18 cellular contexts compared by ENCODE assay signal in genomic region chr12:77102691-77103090, GRCh38. TPM values are rescaled to one million over a fixed set of nuclear protein-coding genes. Genes with fewer than 3 reads are reported as not detected.
A peak's percentile ranks its signal among the peaks of the same experiment; 100 is the strongest.
DNase-seq lines count a peak whose midpoint lies in the region; ATAC-seq, FAIRE-seq and TF ChIP-seq lines count a peak whose summit lies in the region.
"Had no signal": no experiment of that assay in that cellular context is flagged by ENCODE, and none has a peak within 500 bp of the region (broad histone marks: within the 10 kb centered on the region; RNA-seq: fewer than 3 reads in every experiment).

No MANE protein-coding gene starts in this region.

- DNase-seq in H4 (ENCODE audit: low spot score): peak; percentile 14
- DNase-seq in RWPE1 (ENCODE audit: low spot score): peak; percentile 28
- peak; percentile 71 for DNase-seq in endothelial cell of umbilical vein (ENCODE audit: low read depth, low spot score)
- DNase-seq in DMS 273 treated with DMSO at 0.1 percent for 48 hours (lab: John Stamatoyannopoulos, UW): no peak
- no peak for DNase-seq in activated CD8-positive, alpha-beta T cell treated with anti-CD3 and anti-CD28 coated beads, Interleukin-2, amount 10 ng/mL, durations not matched to agents 7 days and 5 days
- DNase-seq: activated CD8-positive, alpha-beta memory T cell treated with anti-CD3 and anti-CD28 coated beads for 24 hours; CD8-positive, alpha-beta T cell; hypothalamus; KG1; lower lobe of right lung; NCI-H526 treated with DMSO at 0.1 percent for 48 hours; stimulated activated naive CD8-positive, alpha-beta T cell treated with anti-CD3 and anti-CD28 coated beads, Interleukin-15, Interleukin-2, amounts not matched to agents 100 U/mL and 50 U/mL, for 24 hours had no signal

- dilution Hi-C loops in endothelial cell of umbilical vein (cut with MboI; ENCODE audit: extremely low pct_ligation_motif_present, low sequenced_read_pairs): no loop called here

- peak overlapping the region; percentile 60 for H2AFZ ChIP-seq in endothelial cell of umbilical vein (ENCODE audit: low read depth, low read length)

- H3K4me2 ChIP-seq in endothelial cell of umbilical vein (ENCODE audit: insufficient read depth, low read length) (peak overlapping the region; percentile 63), skeletal muscle satellite cell (ENCODE audit: low read length) (peak overlapping the region; percentile 29)

- H3K27ac Mint-ChIP-seq in activated CD8-positive, alpha-beta T cell treated with anti-CD3 and anti-CD28 coated beads, Interleukin-2, amount 10 ng/mL, durations not matched to agents 7 days and 5 days: no peak overlapping the region
- H3K27ac Mint-ChIP-seq: CD8-positive, alpha-beta T cell had no signal

- peak; percentile 75 for FAIRE-seq in endothelial cell of umbilical vein (lab: Jason Lieb, UNC)
- FAIRE-seq: endometrium, GM18507 had no signal

- no peaks in the 10 kb centered on the region for H3K36me3 ChIP-seq in endothelial cell of umbilical vein (ENCODE audit: control insufficient read depth in 2 of 2, extremely low read depth in 1 of 2, insufficient read depth in 2 of 2, low read length in 2 of 2)
- H3K36me3 ChIP-seq in skeletal muscle satellite cell (ENCODE audit: insufficient read depth, low read length): no peaks in the 10 kb centered on the region
- H3K36me3 ChIP-seq: lower lobe of right lung had no signal

- H3K4me3 Mint-ChIP-seq in activated CD8-positive, alpha-beta T cell treated with anti-CD3 and anti-CD28 coated beads, Interleukin-2, amount 10 ng/mL, durations not matched to agents 7 days and 5 days: no peak overlapping the region
- H3K4me3 Mint-ChIP-seq: CD8-positive, alpha-beta T cell; neural crest cell had no signal

- peak overlapping the region; percentile 47 for H3K9ac ChIP-seq in endothelial cell of umbilical vein (replicated peaks; ENCODE audit: extremely low read depth, insufficient read depth, low read length)
- H3K9ac ChIP-seq in skeletal muscle satellite cell (ENCODE audit: low read depth, low read length): no peak overlapping the region

- no peaks in the 10 kb centered on the region for H3K27me3 ChIP-seq in endothelial cell of umbilical vein (ENCODE audit: control insufficient read depth in 2 of 2, insufficient read depth in 2 of 2, low read length in 2 of 2)
- no peaks in the 10 kb centered on the region for H3K27me3 ChIP-seq in skeletal muscle satellite cell (ENCODE audit: control insufficient read depth, insufficient read depth, low read length)

- ATAC-seq in HG03571 (IDR thresholded peaks at IDR 0.05; ENCODE audit: unreplicated experiment): no peak
- no peak for ATAC-seq in activated CD8-positive, alpha-beta T cell treated with anti-CD3 and anti-CD28 coated beads, Interleukin-2, amount 10 ng/mL, durations not matched to agents 7 days and 5 days
- ATAC-seq: CD8-positive, alpha-beta T cell; lower lobe of right lung; Right ventricle myocardium inferior; stimulated activated naive CD8-positive, alpha-beta T cell treated with anti-CD3 and anti-CD28 coated beads, Interleukin-15, Interleukin-2, amounts not matched to agents 100 U/mL and 50 U/mL, for 24 hours had no signal

- no TSS peak for BruUV-seq in endothelial cell of umbilical vein (replicated peaks; lab: Mats Ljungman, UMichigan)

- no peaks in the 10 kb centered on the region for H3K79me2 ChIP-seq in endothelial cell of umbilical vein (ENCODE audit: control insufficient read depth, insufficient read depth, low read length)

- H3K4me1 ChIP-seq in endothelial cell of umbilical vein (ENCODE audit: control insufficient read depth, extremely low read depth, insufficient read depth, low read length): peaks cover 34% of the 10 kb centered on the region
- H3K4me1 ChIP-seq in skeletal muscle satellite cell (ENCODE audit: control insufficient read depth, insufficient read depth, low read length): peaks cover 30% of the 10 kb centered on the region
- H3K4me1 ChIP-seq: lower lobe of right lung had no signal

- H3K4me3 ChIP-seq in endothelial cell of umbilical vein (replicated peaks in 1 of 3; ENCODE audit: insufficient read depth in 1 of 3, low read depth in 1 of 3, low read length in 3 of 3): no peak overlapping the region
- H3K4me3 ChIP-seq in skeletal muscle satellite cell (ENCODE audit: low read length): no peak overlapping the region
- H3K4me3 ChIP-seq: lower lobe of right lung had no signal

- H3K9me1 ChIP-seq in endothelial cell of umbilical vein (replicated peaks; ENCODE audit: control insufficient read depth, extremely low read depth, insufficient read depth, low read length): no peaks in the 10 kb centered on the region

- intact Hi-C loops in endothelial cell of umbilical vein (cut with micrococcal nuclease): loop anchor here (1.0 to 2.0 kb wide), 2 partner anchors 18 to 38 kb away; partner anchors contain the start of gene E2F7

- no peak for TF ChIP-seq CTCF in RWPE1 (conservative IDR thresholded peaks at IDR 0.05; ENCODE audit: low read depth)
- TF ChIP-seq CTCF in endothelial cell of umbilical vein (IDR thresholded peaks at IDR 0.05; ENCODE audit: extremely low read depth in 1 of 2, insufficient read depth in 1 of 2, low read depth in 1 of 2, low read length in 2 of 2): no peak

- no peaks in the 10 kb centered on the region for H3K36me3 Mint-ChIP-seq in activated CD8-positive, alpha-beta T cell treated with anti-CD3 and anti-CD28 coated beads, Interleukin-2, amount 10 ng/mL, durations not matched to agents 7 days and 5 days (ENCODE audit: low read depth)
- H3K36me3 Mint-ChIP-seq: CD8-positive, alpha-beta T cell had no signal

- H3K27ac ChIP-seq in RWPE1 (no peak overlapping the region), endothelial cell of umbilical vein (ENCODE audit: insufficient read depth, low read depth, low read length) (peak overlapping the region; percentile 67)
- H3K27ac ChIP-seq: lower lobe of right lung had no signal

- CTCF ChIA-PET in RWPE1 (lab: Yijun Ruan, JAX) (interaction anchor here (0.6 kb wide), 1 partner anchor 50 kb away, joined by 3 read pairs; no protein-coding TSS in a partner anchor), endothelial cell of umbilical vein (lab: Charles Lee) (interaction anchor here (0.5 to 1.1 kb wide), 7 partner anchors 16 to 754 kb away, joined by 3 to 4 read pairs (median 3); no protein-coding TSS in a partner anchor)
- CTCF ChIA-PET in activated CD8-positive, alpha-beta T cell treated with anti-CD3 and anti-CD28 coated beads, Interleukin-2, amount 10 ng/mL, durations not matched to agents 7 days and 5 days (lab: Charles Lee): no interaction called here

- POLR2A ChIA-PET in RWPE1 (lab: Yijun Ruan, JAX; ENCODE audit: low non-redundant PET) (no interaction called here), endothelial cell of umbilical vein (lab: Charles Lee) (interaction anchor here (1.1 kb wide), 1 partner anchor 18 kb away, joined by 3 read pairs; no protein-coding TSS in a partner anchor)
- POLR2A ChIA-PET in activated CD8-positive, alpha-beta T cell treated with anti-CD3 and anti-CD28 coated beads, Interleukin-2, amount 10 ng/mL, durations not matched to agents 7 days and 5 days (lab: Charles Lee): no interaction called here

- H3K9me3 ChIP-seq in endothelial cell of umbilical vein (replicated peaks; ENCODE audit: control insufficient read depth, insufficient read depth, low read length): no peaks in the 10 kb centered on the region
- no peaks in the 10 kb centered on the region for H3K9me3 ChIP-seq in skeletal muscle satellite cell (replicated peaks; ENCODE audit: low read length)
- H3K9me3 ChIP-seq: lower lobe of right lung had no signal

- no peak for TF ChIP-seq POLR2A in endothelial cell of umbilical vein (IDR thresholded peaks at IDR 0.05; ENCODE audit: low read depth, low read length)

- H3K27me3 Mint-ChIP-seq in activated CD8-positive, alpha-beta T cell treated with anti-CD3 and anti-CD28 coated beads, Interleukin-2, amount 10 ng/mL, durations not matched to agents 7 days and 5 days (ENCODE audit: low read depth): peaks cover 3% of the 10 kb centered on the region

- H3K9me3 Mint-ChIP-seq in activated CD8-positive, alpha-beta T cell treated with anti-CD3 and anti-CD28 coated beads, Interleukin-2, amount 10 ng/mL, durations not matched to agents 7 days and 5 days (ENCODE audit: insufficient read depth): no peaks in the 10 kb centered on the region
- H3K9me3 Mint-ChIP-seq: CD8-positive, alpha-beta T cell; neural crest cell had no signal

- no peaks in the 10 kb centered on the region for H3K4me1 Mint-ChIP-seq in activated CD8-positive, alpha-beta T cell treated with anti-CD3 and anti-CD28 coated beads, Interleukin-2, amount 10 ng/mL, durations not matched to agents 7 days and 5 days (ENCODE audit: low read depth)

- H4K20me1 ChIP-seq in endothelial cell of umbilical vein (replicated peaks; ENCODE audit: control insufficient read depth, extremely low read depth, insufficient read depth, low read length): no peaks in the 10 kb centered on the region

TF ChIP-seq in endothelial cell of umbilical vein, 7 proteins besides CTCF, POLR2A, EP300 and RAD21 (continues in another document):
- peak; percentile 68 for TF ChIP-seq POLR2AphosphoS5 (IDR thresholded peaks at IDR 0.05; ENCODE audit: insufficient read depth, low read depth, low read length)
- TF ChIP-seq JUN (IDR thresholded peaks at IDR 0.05; ENCODE audit: borderline replicate concordance, insufficient read depth, insufficient read length, low read depth): peak; percentile 87
- TF ChIP-seq MYC (IDR thresholded peaks at IDR 0.05; ENCODE audit: low read depth, low read length): no peak
- peak; percentile 94 for TF ChIP-seq FOS (IDR thresholded peaks at IDR 0.05; ENCODE audit: borderline replicate concordance, insufficient read depth, low read length)
- no peak for TF ChIP-seq EZH2 (IDR thresholded peaks at IDR 0.05; ENCODE audit: borderline replicate concordance, low read depth, low read length, severe bottlenecking)
- peak; percentile 95 for TF ChIP-seq GATA2 (IDR thresholded peaks at IDR 0.05; ENCODE audit: insufficient read depth, insufficient read length, low read depth, low read length)

RNA-seq across cellular contexts. Expression of gene E2F7, which starts 37.3 kb away (rescaled TPM):
- total RNA-seq in H4 (2014; rRNA removed; shearing (Covaris generic)): 12.5 and 16.6 TPM in 2 replicates
- total RNA-seq in endothelial cell of umbilical vein: 19.8 and 24.4 TPM in 2 replicates
- 3.6 and 4.7 TPM in 2 replicates for polyA plus RNA-seq in endothelial cell of umbilical vein
- 5.2 and 6.3 TPM in 2 replicates for polyA plus RNA-seq in endothelial cell of umbilical vein (2011; cell fraction: cytosol; rRNA removed)
- polyA plus RNA-seq in endothelial cell of umbilical vein (2011; cell fraction: nucleus; rRNA removed): 18.7 and 23.5 TPM in 2 replicates
- 4.5 and 9.6 TPM in 2 replicates for polyA plus RNA-seq in endothelial cell of umbilical vein (2012)
- 7.0 and 7.9 TPM in 2 replicates for polyA minus RNA-seq in endothelial cell of umbilical vein
- polyA minus RNA-seq in endothelial cell of umbilical vein (2011; cell fraction: cytosol; rRNA and poly(A)+ RNA removed): 23.0 TPM
- 20.1 and 29.1 TPM in 2 replicates for polyA minus RNA-seq in endothelial cell of umbilical vein (2011; cell fraction: nucleus; rRNA and poly(A)+ RNA removed)
- total RNA-seq in skeletal muscle satellite cell (2012; rRNA removed): 7.6 and 9.4 TPM in 2 replicates
- 10 to 100 TPM; 23.8 to 25.3 TPM for total RNA-seq in activated CD8-positive, alpha-beta T cell treated with anti-CD3 and anti-CD28 coated beads, Interleukin-2, amount 10 ng/mL, durations not matched to agents 7 days and 5 days

Comparison
In these comparisons a context has a peak if more than half of its experiments do, and no peak if none do; other contexts are left out.
1. DNase-seq: peak in H4 (single experiment), RWPE1 (single experiment) and endothelial cell of umbilical vein (single experiment); none in DMS 273 treated with DMSO at 0.1 percent for 48 hours (single experiment) and activated CD8-positive, alpha-beta T cell treated with anti-CD3 and anti-CD28 coated beads, Interleukin-2, amount 10 ng/mL, durations not matched to agents 7 days and 5 days (single experiment).